Comparison of ENCODE assay signal across 13 cellular contexts in the genomic region with DNA sequence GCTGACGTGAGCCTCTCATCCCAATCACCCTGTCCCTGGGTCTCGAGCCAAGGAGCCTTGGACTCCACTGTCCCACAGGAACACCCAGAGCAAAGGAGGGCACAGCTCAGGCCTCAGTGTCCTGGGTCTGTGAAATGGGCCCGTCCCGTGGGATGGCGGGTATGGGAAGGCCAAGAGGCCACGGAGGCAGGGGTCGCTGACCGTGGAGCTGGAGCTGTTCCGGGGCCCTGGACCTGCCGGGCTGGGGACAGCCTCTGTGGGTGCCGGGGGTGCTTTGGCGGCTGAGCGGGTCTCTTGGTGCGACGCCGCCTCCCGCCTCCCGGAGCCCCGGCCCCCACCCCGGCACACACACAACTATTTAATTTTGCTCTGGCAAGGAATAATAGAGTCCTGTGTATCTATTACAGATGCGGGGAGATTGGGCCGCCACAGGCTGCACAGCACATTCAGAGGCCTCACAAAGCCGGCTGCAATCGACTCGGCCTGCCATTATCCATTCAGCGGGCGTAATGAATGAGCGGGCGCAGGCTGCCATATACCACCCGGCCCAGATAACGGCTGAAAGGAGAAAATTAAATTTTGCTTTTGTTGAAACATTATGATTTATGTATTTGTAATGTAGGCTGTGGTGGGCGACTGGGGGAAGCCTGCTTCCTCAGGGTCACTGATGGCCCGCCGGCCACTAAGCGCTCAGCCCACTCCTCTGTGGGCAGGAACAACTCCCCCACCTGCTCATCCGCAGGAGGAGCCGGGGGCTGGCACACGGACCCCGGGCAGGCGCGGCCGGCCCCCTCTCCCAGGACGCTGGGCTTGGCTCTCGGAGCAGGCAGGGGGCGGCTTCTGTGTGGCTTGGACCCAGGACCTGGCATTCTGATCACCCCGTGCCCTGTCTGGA.
"Had no signal": no experiment of that assay in that cellular context is flagged by ENCODE, and none has a peak within 500 bp of the region (broad histone marks: within the 10 kb centered on the region; RNA-seq: fewer than 3 reads in every experiment).

No MANE protein-coding gene starts in this region.

- H3K27ac Mint-ChIP-seq: activated CD8-positive, alpha-beta memory T cell treated with anti-CD3 and anti-CD28 coated beads, Interleukin-2, amount 10 ng/mL, durations not matched to agents 7 days and 5 days; nephron had no signal

- H3K4me3 ChIP-seq: body of pancreas, gastroesophageal sphincter, suprapubic skin, upper lobe of left lung had no signal

- H3K9me3 ChIP-seq: suprapubic skin had no signal

- H3K4me3 Mint-ChIP-seq: activated CD8-positive, alpha-beta memory T cell treated with anti-CD3 and anti-CD28 coated beads, Interleukin-2, amount 10 ng/mL, durations not matched to agents 7 days and 5 days; central memory CD8-positive, alpha-beta T cell; nephron had no signal

- DNase-seq: activated CD4-positive, alpha-beta T cell treated with anti-CD3 and anti-CD28 coated beads for 1 hour; activated CD4-positive, alpha-beta T cell treated with anti-CD3 and anti-CD28 coated beads, Interleukin-2, amount 50 U/mL, for 48 hours; activated CD8-positive, alpha-beta memory T cell treated with anti-CD3 and anti-CD28 coated beads, Interleukin-2, amount 10 ng/mL, durations not matched to agents 7 days and 5 days; activated naive CD4-positive, alpha-beta T cell treated with Interleukin-2 at 50 U/mL for 16 hours; effector memory CD4-positive, alpha-beta T cell; stimulated activated CD4-positive, alpha-beta T cell treated with anti-CD3 and anti-CD28 coated beads, Interleukin-12 subunit alpha, Interleukin-12 subunit beta, amount 100 ng/mL, for 4 hours; stimulated activated naive CD8-positive, alpha-beta T cell treated with anti-CD3 and anti-CD28 coated beads, Interleukin-15, Interleukin-2, amounts not matched to agents 100 U/mL and 50 U/mL, for 24 hours had no signal

- H3K27ac ChIP-seq: body of pancreas, gastroesophageal sphincter, suprapubic skin, upper lobe of left lung had no signal

- ATAC-seq: activated CD8-positive, alpha-beta memory T cell treated with anti-CD3 and anti-CD28 coated beads, Interleukin-2, amount 10 ng/mL, durations not matched to agents 7 days and 5 days; body of pancreas; gastroesophageal sphincter; stimulated activated naive CD8-positive, alpha-beta T cell treated with anti-CD3 and anti-CD28 coated beads, Interleukin-15, Interleukin-2, amounts not matched to agents 100 U/mL and 50 U/mL, for 24 hours had no signal

- H3K4me1 ChIP-seq: body of pancreas, gastroesophageal sphincter, suprapubic skin, upper lobe of left lung had no signal

- H3K36me3 ChIP-seq: gastroesophageal sphincter, suprapubic skin, upper lobe of left lung had no signal

- H3K4me1 Mint-ChIP-seq: activated CD8-positive, alpha-beta memory T cell treated with anti-CD3 and anti-CD28 coated beads, Interleukin-2, amount 10 ng/mL, durations not matched to agents 7 days and 5 days; central memory CD8-positive, alpha-beta T cell; nephron had no signal
